1 cellular context compared by ENCODE assay signal in the genomic region with DNA sequence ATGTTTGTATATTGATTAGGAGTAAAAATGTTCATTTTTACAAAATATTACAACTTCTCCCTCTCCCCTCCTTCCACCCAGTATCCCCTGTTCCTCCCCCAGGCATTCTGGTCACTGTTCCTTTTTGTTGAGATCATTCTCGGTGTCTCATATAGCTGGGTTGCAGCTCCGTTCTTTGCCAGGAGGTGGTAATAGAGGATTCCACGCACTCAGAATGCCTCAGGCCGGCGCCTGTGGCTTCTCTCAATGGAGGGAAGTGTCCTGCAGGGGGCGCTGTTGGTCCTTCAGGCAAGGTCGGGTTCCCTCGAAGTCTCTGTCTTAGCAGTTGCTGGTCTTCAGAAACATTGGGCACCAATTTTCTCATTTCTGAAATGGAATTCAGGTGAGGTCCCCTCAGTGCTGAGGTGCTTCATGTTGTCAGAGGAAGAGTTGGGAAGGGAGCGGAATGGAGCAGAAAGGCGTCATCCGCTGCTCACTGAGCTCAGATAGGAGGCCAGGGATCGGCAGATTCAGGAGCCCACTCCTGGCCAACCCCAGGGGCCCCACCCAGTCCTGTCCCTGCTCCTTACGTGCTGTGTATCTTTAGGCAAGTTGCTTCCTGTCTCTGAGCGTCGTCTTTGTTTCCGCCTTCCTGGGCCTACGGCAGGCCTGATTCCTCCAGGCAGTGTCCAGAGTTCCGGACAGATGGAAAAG.
TF ChIP-seq lines count a peak whose summit lies in the region.

No MANE protein-coding gene starts in this region.

TF ChIP-seq in K562, 482 proteins besides CTCF, POLR2A, EP300 and RAD21 (continued from another document):
- TF ChIP-seq, protein P1, sequence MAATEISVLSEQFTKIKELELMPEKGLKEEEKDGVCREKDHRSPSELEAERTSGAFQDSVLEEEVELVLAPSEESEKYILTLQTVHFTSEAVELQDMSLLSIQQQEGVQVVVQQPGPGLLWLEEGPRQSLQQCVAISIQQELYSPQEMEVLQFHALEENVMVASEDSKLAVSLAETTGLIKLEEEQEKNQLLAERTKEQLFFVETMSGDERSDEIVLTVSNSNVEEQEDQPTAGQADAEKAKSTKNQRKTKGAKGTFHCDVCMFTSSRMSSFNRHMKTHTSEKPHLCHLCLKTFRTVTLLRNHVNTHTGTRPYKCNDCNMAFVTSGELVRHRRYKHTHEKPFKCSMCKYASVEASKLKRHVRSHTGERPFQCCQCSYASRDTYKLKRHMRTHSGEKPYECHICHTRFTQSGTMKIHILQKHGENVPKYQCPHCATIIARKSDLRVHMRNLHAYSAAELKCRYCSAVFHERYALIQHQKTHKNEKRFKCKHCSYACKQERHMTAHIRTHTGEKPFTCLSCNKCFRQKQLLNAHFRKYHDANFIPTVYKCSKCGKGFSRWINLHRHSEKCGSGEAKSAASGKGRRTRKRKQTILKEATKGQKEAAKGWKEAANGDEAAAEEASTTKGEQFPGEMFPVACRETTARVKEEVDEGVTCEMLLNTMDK (IDR thresholded peaks at IDR 0.05; ENCODE audit: borderline replicate concordance, insufficient read depth, low read depth, low read length, poor library complexity, severe bottlenecking) = peak; percentile 34
- no peak for TF ChIP-seq CREB3 (tag; conservative IDR thresholded peaks at IDR 0.05; ENCODE audit: low read depth)
- no peak for TF ChIP-seq DEAF1 (CRISPR knock-in tag; IDR thresholded peaks at IDR 0.05)
- peak in 1 of 2 experiments; percentile 98; a peak in 2 of 3 replicates for TF ChIP-seq CBX3 (IDR thresholded peaks at IDR 0.05; ENCODE audit: borderline replicate concordance in 1 of 2, low read length in 2 of 2)
- TF ChIP-seq ZNF239 (CRISPR knock-in tag; IDR thresholded peaks at IDR 0.05) = no peak
- TF ChIP-seq KLF1 (tag; IDR thresholded peaks at IDR 0.05) = no peak
- no peak for TF ChIP-seq NFIC (IDR thresholded peaks at IDR 0.05)
- no peak for TF ChIP-seq FOXA3 (CRISPR knock-in tag; conservative IDR thresholded peaks at IDR 0.05 in 1 of 2, IDR thresholded peaks at IDR 0.05 in 1 of 2)
- peak; percentile 78; the same call in 1 of the 2 replicates for TF ChIP-seq TRIM28 (IDR thresholded peaks at IDR 0.05)
- TF ChIP-seq BACH1 (tag; IDR thresholded peaks at IDR 0.05) = no peak
- TF ChIP-seq, protein P2, sequence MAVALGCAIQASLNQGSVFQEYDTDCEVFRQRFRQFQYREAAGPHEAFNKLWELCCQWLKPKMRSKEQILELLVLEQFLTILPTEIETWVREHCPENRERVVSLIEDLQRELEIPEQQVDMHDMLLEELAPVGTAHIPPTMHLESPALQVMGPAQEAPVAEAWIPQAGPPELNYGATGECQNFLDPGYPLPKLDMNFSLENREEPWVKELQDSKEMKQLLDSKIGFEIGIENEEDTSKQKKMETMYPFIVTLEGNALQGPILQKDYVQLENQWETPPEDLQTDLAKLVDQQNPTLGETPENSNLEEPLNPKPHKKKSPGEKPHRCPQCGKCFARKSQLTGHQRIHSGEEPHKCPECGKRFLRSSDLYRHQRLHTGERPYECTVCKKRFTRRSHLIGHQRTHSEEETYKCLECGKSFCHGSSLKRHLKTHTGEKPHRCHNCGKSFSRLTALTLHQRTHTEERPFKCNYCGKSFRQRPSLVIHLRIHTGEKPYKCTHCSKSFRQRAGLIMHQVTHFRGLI (CRISPR knock-in tag; IDR thresholded peaks at IDR 0.05) = no peak
- TF ChIP-seq ZNF431 (CRISPR knock-in tag; IDR thresholded peaks at IDR 0.05) = no peak
- no peak for TF ChIP-seq ZBTB8A (IDR thresholded peaks at IDR 0.05; ENCODE audit: partially characterized antibody)
- TF ChIP-seq CBX5 (IDR thresholded peaks at IDR 0.05; ENCODE audit: borderline replicate concordance, low read depth) = peak; percentile 93
- no peak for TF ChIP-seq CBX2 (IDR thresholded peaks at IDR 0.05; ENCODE audit: insufficient read depth, low read length, poor library complexity, severe bottlenecking)
- no peak for TF ChIP-seq ILF3 (IDR thresholded peaks at IDR 0.05; ENCODE audit: borderline replicate concordance)
- TF ChIP-seq ZNF316 (IDR thresholded peaks at IDR 0.05) = no peak
- TF ChIP-seq E2F5 (CRISPR knock-in tag; IDR thresholded peaks at IDR 0.05) = no peak
- no peak for TF ChIP-seq TCFL5 (CRISPR knock-in tag; conservative IDR thresholded peaks at IDR 0.05)
- TF ChIP-seq ZNF764 (CRISPR knock-in tag; IDR thresholded peaks at IDR 0.05; ENCODE audit: low read depth) = peak; percentile 99
- TF ChIP-seq GTF3C2 (IDR thresholded peaks at IDR 0.05; ENCODE audit: borderline replicate concordance, extremely low read depth, insufficient read length) = peak; percentile 6
- TF ChIP-seq ZNF584 (CRISPR knock-in tag; IDR thresholded peaks at IDR 0.05; ENCODE audit: low read depth) = no peak
